In genomic region chr4:153040677-153041076, GRCh38 we compare ENCODE assay signal across 35 cellular contexts.
"Had no signal": no experiment of that assay in that cellular context is flagged by ENCODE, and none has a peak within 500 bp of the region (broad histone marks: within the 10 kb centered on the region; RNA-seq: fewer than 3 reads in every experiment).

No MANE protein-coding gene starts in this region.

- H3K9me3 ChIP-seq: MG63 had no signal

- H3K27me3 ChIP-seq: MG63 had no signal

- H3K36me3 ChIP-seq: MG63 had no signal

- DNase-seq: Karpas-422, Kasumi-1, MG63, MM.1S, MV-4-11, NCI-H1048, NCI-H1092, NCI-H1092 treated with DMSO at 0.1 percent for 48 hours, NCI-H1105, NCI-H1105 treated with DMSO at 0.1 percent for 48 hours, NCI-H1417, NCI-H1417 treated with DMSO at 0.1 percent for 48 hours, NCI-H1436, NCI-H1436 treated with DMSO at 0.1 percent for 48 hours, NCI-H146, NCI-H1694, NCI-H1694 treated with DMSO at 0.1 percent for 48 hours, NCI-H187, NCI-H187 treated with DMSO at 0.1 percent for 48 hours, NCI-H1930, NCI-H2029, NCI-H2029 treated with DMSO at 0.1 percent for 48 hours, NCI-H2081, NCI-H2081 treated with DMSO at 0.1 percent for 48 hours, NCI-H2107, NCI-H2171, NCI-H2171 treated with DMSO at 0.1 percent for 48 hours, NCI-H2227 treated with DMSO at 0.1 percent for 48 hours, NCI-H226, NCI-H345, NCI-H446, NCI-H446 treated with DMSO at 0.1 percent for 48 hours, NCI-H510A, NCI-H510A treated with DMSO at 0.1 percent for 48 hours, NCI-H524 had no signal

- H3K4me3 ChIP-seq: MG63 had no signal
